8 cellular contexts compared by ENCODE assay signal in the genomic region with DNA sequence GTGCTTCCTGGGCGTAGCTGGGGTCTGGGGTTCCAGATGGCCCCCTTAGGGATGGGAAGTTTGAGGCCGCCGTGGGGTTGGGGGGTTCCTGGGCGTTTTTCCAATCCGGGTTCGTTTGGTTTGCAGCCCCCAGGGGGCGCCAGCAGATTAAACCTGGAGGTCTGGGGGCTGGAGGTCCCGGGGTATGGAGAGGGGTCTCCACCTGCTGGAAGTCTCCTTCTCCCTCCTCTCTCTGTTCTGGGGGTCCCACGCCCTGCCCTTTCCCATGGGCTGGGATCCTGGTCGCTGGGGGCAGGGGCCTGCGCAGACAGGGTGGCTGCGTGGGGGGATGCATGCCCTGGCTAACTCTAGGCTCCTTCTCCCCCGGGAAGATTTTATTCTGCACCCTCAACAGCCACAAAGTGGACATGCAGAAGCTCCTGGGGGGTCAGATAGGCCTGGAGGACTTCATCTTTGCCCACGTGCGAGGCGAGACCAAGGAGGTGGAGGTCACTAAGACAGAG.
A peak's percentile ranks its signal among the peaks of the same experiment; 100 is the strongest.
DNase-seq lines count a peak whose midpoint lies in the region; TF ChIP-seq lines count a peak whose summit lies in the region.

No MANE protein-coding gene starts in this region.

- H3K4me3 ChIP-seq in WI38 (ENCODE audit: low read depth, low read length) (no peak overlapping the region), fibroblast of pulmonary artery (replicated peaks; ENCODE audit: low read depth, low read length) (peak overlapping the region; percentile 14)

- TF ChIP-seq CTCF in WI38 (IDR thresholded peaks at IDR 0.05; ENCODE audit: low read depth, low read length) (peak; percentile 25; the same call in 1 of the 2 replicates), fibroblast of pulmonary artery (IDR thresholded peaks at IDR 0.05; ENCODE audit: low read length, missing control alignments) (peak; percentile 47)

- peak; percentile 48 for DNase-seq in NCI-H82 (lab: John Stamatoyannopoulos, UW)
- no peak for DNase-seq in NCI-H82 treated with DMSO at 0.1 percent for 48 hours (lab: John Stamatoyannopoulos, UW; ENCODE audit: unreplicated experiment)
- DNase-seq in fibroblast of pulmonary artery (ENCODE audit: low read depth) = no peak
- peak; percentile 54 to 60 for DNase-seq in stimulated activated CD4-positive, alpha-beta T cell treated with anti-CD3 and anti-CD28 coated beads, Interleukin-2, amount 100 ng/mL, for 24 hours
- DNase-seq in NCI-H526 treated with DMSO at 0.1 percent for 48 hours (lab: John Stamatoyannopoulos, UW) = no peak
- DNase-seq in NCI-H446 (lab: John Stamatoyannopoulos, UW) = no peak
- no peak for DNase-seq in superior temporal gyrus (ENCODE audit: extremely low spot score)

Comparison
In these comparisons a context has a peak if more than half of its experiments do, and no peak if none do; other contexts are left out.
1. DNase-seq: peak in NCI-H82 (single experiment) and stimulated activated CD4-positive, alpha-beta T cell treated with anti-CD3 and anti-CD28 coated beads, Interleukin-2, amount 100 ng/mL, for 24 hours (2 of 2); none in NCI-H82 treated with DMSO at 0.1 percent for 48 hours (single experiment), fibroblast of pulmonary artery (single experiment), NCI-H526 treated with DMSO at 0.1 percent for 48 hours (single experiment), NCI-H446 (0 of 2) and superior temporal gyrus (single experiment).